8 cellular contexts compared by ENCODE assay signal in genomic region chr2:70643715-70644114, GRCh38.
DNase-seq lines count a peak whose midpoint lies in the region; ATAC-seq, FAIRE-seq and TF ChIP-seq lines count a peak whose summit lies in the region.

No MANE protein-coding gene starts in this region.

- DNase-seq in stimulated activated CD4-positive, alpha-beta T cell treated with anti-CD3 and anti-CD28 coated beads, Interleukin-4, amount 100 ng/mL, for 48 hours (ENCODE audit: low read depth in 2 of 2) = peak; percentile 19 to 32
- DNase-seq in stimulated activated CD4-positive, alpha-beta T cell treated with anti-CD3 and anti-CD28 coated beads, Interleukin-4, amount 100 ng/mL, for 24 hours = no peak
- DNase-seq in NCI-H69 (lab: John Stamatoyannopoulos, UW) (peak; percentile 36), cardiac fibroblast (ENCODE audit: low read depth in 2 of 2) (peak in 1 of 2 donors; percentile 13), urothelium cell line (ENCODE audit: low spot score) (peak; percentile 64), GM12892 (ENCODE audit: insufficient read length) (no peak), GOT3 (lab: John Stamatoyannopoulos, UW) (no peak)

- no peak overlapping the region for H3K4me3 ChIP-seq in cardiac fibroblast (replicated peaks in 1 of 2; ENCODE audit: low read depth in 2 of 2, low read length in 2 of 2)

- ATAC-seq in GM19452 (IDR thresholded peaks at IDR 0.05; ENCODE audit: unreplicated experiment) = no peak

- peak; percentile 38 for TF ChIP-seq CTCF in cardiac fibroblast (IDR thresholded peaks at IDR 0.05; ENCODE audit: low read depth, low read length)

- FAIRE-seq in urothelium cell line (lab: Jason Lieb, UNC) (no peak), GM12892 (lab: Jason Lieb, UNC) (no peak)

- no peak for TF ChIP-seq POLR2A in GM12892 (IDR thresholded peaks at IDR 0.05; ENCODE audit: low read depth, low read length)

Comparison
In these comparisons a context has a peak if more than half of its experiments do, and no peak if none do; other contexts are left out.
1. DNase-seq: peak in stimulated activated CD4-positive, alpha-beta T cell treated with anti-CD3 and anti-CD28 coated beads, Interleukin-4, amount 100 ng/mL, for 48 hours (2 of 2), NCI-H69 (single experiment) and urothelium cell line (single experiment); none in stimulated activated CD4-positive, alpha-beta T cell treated with anti-CD3 and anti-CD28 coated beads, Interleukin-4, amount 100 ng/mL, for 24 hours (single experiment), GM12892 (single experiment) and GOT3 (single experiment).